29 cellular contexts compared by ENCODE assay signal in the genomic region with DNA sequence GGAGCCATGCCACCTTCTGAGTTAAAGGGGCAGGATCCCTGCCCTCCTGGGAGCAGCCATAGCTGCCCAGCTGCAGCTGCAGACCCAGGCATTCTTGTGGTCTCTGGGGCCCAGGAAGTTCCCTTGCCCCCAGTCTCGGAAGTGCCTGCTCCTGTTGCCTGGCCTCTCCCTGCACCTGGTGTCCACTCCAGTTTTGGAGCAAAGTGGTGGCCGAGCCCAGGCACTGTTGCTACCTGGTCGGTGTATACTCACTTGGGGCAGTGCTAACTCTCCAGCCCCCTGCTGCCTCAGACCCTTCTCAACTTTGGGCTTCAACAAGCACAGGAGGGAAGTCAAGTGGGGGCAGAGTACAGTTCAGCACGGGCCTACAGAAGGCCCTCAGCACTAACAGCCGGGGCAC.
"Had no signal": no experiment of that assay in that cellular context is flagged by ENCODE, and none has a peak within 500 bp of the region (broad histone marks: within the 10 kb centered on the region; RNA-seq: fewer than 3 reads in every experiment).

No MANE protein-coding gene starts in this region.

- ATAC-seq: activated CD4-positive, alpha-beta T cell treated with anti-CD3 and anti-CD28 coated beads for 36 hours; activated naive CD4-positive, alpha-beta T cell treated with anti-CD3 and anti-CD28 coated beads, Interleukin-2, amount 50 U/mL, for 72 hours; activated T-cell treated with anti-CD3 and anti-CD28 coated beads, Interleukin-2, amount 50 U/mL, for 72 hours; effector memory CD8-positive, alpha-beta T cell; foreskin keratinocyte; gastrocnemius medialis had no signal

- H3K27ac Mint-ChIP-seq: activated CD4-positive, alpha-beta memory T cell treated with anti-CD3 and anti-CD28 coated beads, Interleukin-2, amount 10 ng/mL, durations not matched to agents 7 days and 5 days; activated CD4-positive, alpha-beta T cell treated with anti-CD3 and anti-CD28 coated beads for 36 hours; activated CD4-positive, alpha-beta T cell treated with anti-CD3 and anti-CD28 coated beads, Interleukin-2, amount 10 ng/mL, durations not matched to agents 24 days and 14 days; activated naive CD4-positive, alpha-beta T cell treated with anti-CD3 and anti-CD28 coated beads, Interleukin-2, amount 10 ng/mL, durations not matched to agents 7 days and 5 days; activated naive CD4-positive, alpha-beta T cell treated with anti-CD3 and anti-CD28 coated beads, Interleukin-2, amount 50 U/mL, for 72 hours; activated naive CD8-positive, alpha-beta T cell treated with anti-CD3 and anti-CD28 coated beads, Interleukin-2, amount 10 ng/mL, durations not matched to agents 7 days and 5 days; activated T-cell treated with anti-CD3 and anti-CD28 coated beads, Interleukin-2, amount 50 U/mL, for 24 hours; activated T-cell treated with anti-CD3 and anti-CD28 coated beads, Interleukin-2, amount 50 U/mL, for 72 hours; brain; effector memory CD8-positive, alpha-beta T cell had no signal

- H3K4me1 ChIP-seq: ascending aorta, breast epithelium, esophagus muscularis mucosa, foreskin keratinocyte, gastrocnemius medialis had no signal

- H3K36me3 Mint-ChIP-seq: activated naive CD4-positive, alpha-beta T cell treated with anti-CD3 and anti-CD28 coated beads, Interleukin-2, amount 10 ng/mL, durations not matched to agents 7 days and 5 days; activated naive CD4-positive, alpha-beta T cell treated with anti-CD3 and anti-CD28 coated beads, Interleukin-2, amount 50 U/mL, for 72 hours; activated naive CD8-positive, alpha-beta T cell treated with anti-CD3 and anti-CD28 coated beads, Interleukin-2, amount 10 ng/mL, durations not matched to agents 7 days and 5 days; brain had no signal

- H3K27ac ChIP-seq: ascending aorta, breast epithelium, cardiac muscle cell, coronary artery, esophagus muscularis mucosa, foreskin keratinocyte, gastrocnemius medialis had no signal

- H3K27me3 Mint-ChIP-seq: activated CD4-positive, alpha-beta memory T cell treated with anti-CD3 and anti-CD28 coated beads, Interleukin-2, amount 10 ng/mL, durations not matched to agents 7 days and 5 days; activated CD4-positive, alpha-beta T cell treated with anti-CD3 and anti-CD28 coated beads for 36 hours; activated CD4-positive, alpha-beta T cell treated with anti-CD3 and anti-CD28 coated beads, Interleukin-2, amount 10 ng/mL, durations not matched to agents 24 days and 14 days; activated naive CD4-positive, alpha-beta T cell treated with anti-CD3 and anti-CD28 coated beads, Interleukin-2, amount 10 ng/mL, durations not matched to agents 7 days and 5 days; activated naive CD8-positive, alpha-beta T cell treated with anti-CD3 and anti-CD28 coated beads, Interleukin-2, amount 10 ng/mL, durations not matched to agents 7 days and 5 days; activated T-cell treated with anti-CD3 and anti-CD28 coated beads, Interleukin-2, amount 50 U/mL, for 24 hours; brain; effector memory CD8-positive, alpha-beta T cell had no signal

- H3K4me3 Mint-ChIP-seq: activated CD4-positive, alpha-beta memory T cell treated with anti-CD3 and anti-CD28 coated beads, Interleukin-2, amount 10 ng/mL, durations not matched to agents 7 days and 5 days; activated CD4-positive, alpha-beta T cell treated with anti-CD3 and anti-CD28 coated beads for 36 hours; activated CD4-positive, alpha-beta T cell treated with anti-CD3 and anti-CD28 coated beads, Interleukin-2, amount 10 ng/mL, durations not matched to agents 24 days and 14 days; activated naive CD4-positive, alpha-beta T cell treated with anti-CD3 and anti-CD28 coated beads, Interleukin-2, amount 10 ng/mL, durations not matched to agents 7 days and 5 days; activated naive CD8-positive, alpha-beta T cell treated with anti-CD3 and anti-CD28 coated beads, Interleukin-2, amount 10 ng/mL, durations not matched to agents 7 days and 5 days; activated T-cell treated with anti-CD3 and anti-CD28 coated beads, Interleukin-2, amount 50 U/mL, for 24 hours; activated T-cell treated with anti-CD3 and anti-CD28 coated beads, Interleukin-2, amount 50 U/mL, for 72 hours; brain; effector memory CD8-positive, alpha-beta T cell had no signal

- H3K4me3 ChIP-seq: ascending aorta, breast epithelium, cardiac muscle cell, coronary artery, esophagus muscularis mucosa, gastrocnemius medialis had no signal

- H3K4me1 Mint-ChIP-seq: activated CD4-positive, alpha-beta memory T cell treated with anti-CD3 and anti-CD28 coated beads, Interleukin-2, amount 10 ng/mL, durations not matched to agents 7 days and 5 days; activated CD4-positive, alpha-beta T cell treated with anti-CD3 and anti-CD28 coated beads for 36 hours; activated CD4-positive, alpha-beta T cell treated with anti-CD3 and anti-CD28 coated beads, Interleukin-2, amount 10 ng/mL, durations not matched to agents 24 days and 14 days; activated naive CD4-positive, alpha-beta T cell treated with anti-CD3 and anti-CD28 coated beads, Interleukin-2, amount 10 ng/mL, durations not matched to agents 7 days and 5 days; activated naive CD8-positive, alpha-beta T cell treated with anti-CD3 and anti-CD28 coated beads, Interleukin-2, amount 10 ng/mL, durations not matched to agents 7 days and 5 days; brain had no signal

- H3K9me3 ChIP-seq: ascending aorta, esophagus muscularis mucosa, gastrocnemius medialis had no signal

- H3K27me3 ChIP-seq: ascending aorta, breast epithelium, cardiac muscle cell, esophagus muscularis mucosa, foreskin keratinocyte, gastrocnemius medialis had no signal

- H3K36me3 ChIP-seq: ascending aorta, breast epithelium, cardiac muscle cell, esophagus muscularis mucosa, gastrocnemius medialis had no signal

- DNase-seq: activated CD4-positive, alpha-beta memory T cell treated with anti-CD3 and anti-CD28 coated beads, Interleukin-2, amount 10 ng/mL, durations not matched to agents 7 days and 5 days; activated CD4-positive, alpha-beta T cell treated with anti-CD3 and anti-CD28 coated beads for 36 hours; activated CD4-positive, alpha-beta T cell treated with anti-CD3 and anti-CD28 coated beads, Interleukin-2, amount 10 ng/mL, durations not matched to agents 24 days and 14 days; activated CD4-positive, CD25-positive, alpha-beta regulatory T cell; activated CD4-positive, CD25-positive, alpha-beta regulatory T cell treated with anti-CD3 and anti-CD28 coated beads, Interleukin-2, amount 50 U/mL, for 72 hours; activated CD8-positive, alpha-beta memory T cell treated with anti-CD3 and anti-CD28 coated beads, Interleukin-2, amount 50 U/mL, for 48 hours; activated gamma-delta T cell; activated naive CD4-positive, alpha-beta T cell; activated naive CD4-positive, alpha-beta T cell treated with anti-CD3 and anti-CD28 coated beads, Interleukin-2, amount 10 ng/mL, durations not matched to agents 7 days and 5 days; activated naive CD8-positive, alpha-beta T cell treated with anti-CD3 and anti-CD28 coated beads, Interleukin-2, amount 10 ng/mL, durations not matched to agents 7 days and 5 days; activated T-cell treated with anti-CD3 and anti-CD28 coated beads for 4 hours; activated T-cell treated with anti-CD3 and anti-CD28 coated beads, Interleukin-2, amount 50 U/mL, for 24 hours; activated T-cell treated with anti-CD3 and anti-CD28 coated beads, Interleukin-2, amount 50 U/mL, for 72 hours; central memory CD4-positive, alpha-beta T cell; dermis blood vessel endothelial cell; effector CD4-positive, alpha-beta T cell; effector memory CD8-positive, alpha-beta T cell; erythroblast; foreskin keratinocyte; gastrocnemius medialis; glutamatergic neuron; T-helper 2 cell had no signal
